In genomic region chr12:264269-264668, GRCh38 we compare ENCODE assay signal across 1 cellular context.
TF ChIP-seq lines count a peak whose summit lies in the region.

No MANE protein-coding gene starts in this region.

TF ChIP-seq in K562, 482 proteins besides CTCF, POLR2A, EP300 and RAD21:
- peak; percentile 47 for TF ChIP-seq CBFA2T3 (IDR thresholded peaks at IDR 0.05)
- peak; percentile 71 for TF ChIP-seq ZNF584 (CRISPR knock-in tag; IDR thresholded peaks at IDR 0.05; ENCODE audit: low read depth)
- no peak for TF ChIP-seq HCFC1 (IDR thresholded peaks at IDR 0.05; ENCODE audit: low read depth, low read length)
- TF ChIP-seq ZBED1 (IDR thresholded peaks at IDR 0.05), result no peak
- TF ChIP-seq TEAD4 (IDR thresholded peaks at IDR 0.05; ENCODE audit: low read length), result peak; percentile 50; the same call in 1 of the 2 replicates
- no peak for TF ChIP-seq TEAD4 (CRISPR knock-in tag; IDR thresholded peaks at IDR 0.05; ENCODE audit: borderline replicate concordance)
- no peak for TF ChIP-seq ZKSCAN1 (IDR thresholded peaks at IDR 0.05; ENCODE audit: low read depth, low read length)
- 0 out of 2 replicates have a peak, but pooled peaks have one; percentile 27 for TF ChIP-seq JUND (IDR thresholded peaks at IDR 0.05; ENCODE audit: borderline replicate concordance, low read depth, low read length)
- TF ChIP-seq JUND (tag; IDR thresholded peaks at IDR 0.05; ENCODE audit: borderline replicate concordance, low read depth, low read length), result no peak
- peak; percentile 52; the same call in 1 of the 2 replicates for TF ChIP-seq CTBP1 (IDR thresholded peaks at IDR 0.05; ENCODE audit: borderline replicate concordance)
- TF ChIP-seq CEBPG (CRISPR knock-in tag; IDR thresholded peaks at IDR 0.05), result no peak
- TF ChIP-seq CEBPG (tag; conservative IDR thresholded peaks at IDR 0.05 in 1 of 2, IDR thresholded peaks at IDR 0.05 in 1 of 2), result 0 out of 4 replicates have a peak, but pooled peaks of 1 of the 2 experiments have one; percentile 37
- peak; percentile 64 for TF ChIP-seq TCF3 (CRISPR knock-in tag; IDR thresholded peaks at IDR 0.05)
- 0 out of 2 replicates have a peak, but pooled peaks have one; percentile 10 for TF ChIP-seq CXXC5 (CRISPR knock-in tag; IDR thresholded peaks at IDR 0.05)
- peak; percentile 56; the same call in 1 of the 2 replicates for TF ChIP-seq SOX6 (IDR thresholded peaks at IDR 0.05)
- peak; percentile 63 for TF ChIP-seq TAL1 (IDR thresholded peaks at IDR 0.05)
- TF ChIP-seq ZSCAN32 (CRISPR knock-in tag; IDR thresholded peaks at IDR 0.05), result no peak
- peak; percentile 57; the same call in 1 of the 2 replicates for TF ChIP-seq ARID1B (IDR thresholded peaks at IDR 0.05)
- TF ChIP-seq NCOR1 (IDR thresholded peaks at IDR 0.05), result 0 out of 2 replicates have a peak, but pooled peaks have one; percentile 9
- TF ChIP-seq, protein P1, sequence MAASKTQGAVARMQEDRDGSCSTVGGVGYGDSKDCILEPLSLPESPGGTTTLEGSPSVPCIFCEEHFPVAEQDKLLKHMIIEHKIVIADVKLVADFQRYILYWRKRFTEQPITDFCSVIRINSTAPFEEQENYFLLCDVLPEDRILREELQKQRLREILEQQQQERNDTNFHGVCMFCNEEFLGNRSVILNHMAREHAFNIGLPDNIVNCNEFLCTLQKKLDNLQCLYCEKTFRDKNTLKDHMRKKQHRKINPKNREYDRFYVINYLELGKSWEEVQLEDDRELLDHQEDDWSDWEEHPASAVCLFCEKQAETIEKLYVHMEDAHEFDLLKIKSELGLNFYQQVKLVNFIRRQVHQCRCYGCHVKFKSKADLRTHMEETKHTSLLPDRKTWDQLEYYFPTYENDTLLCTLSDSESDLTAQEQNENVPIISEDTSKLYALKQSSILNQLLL (CRISPR knock-in tag; IDR thresholded peaks at IDR 0.05; ENCODE audit: borderline replicate concordance), result no peak
- peak in 1 of 2 experiments; percentile 8; a peak in 1 of 4 replicates for TF ChIP-seq RCOR1 (IDR thresholded peaks at IDR 0.05; ENCODE audit: borderline replicate concordance in 1 of 2, low read depth in 2 of 2, low read length in 2 of 2)
- peak in 1 of 2 experiments; percentile 42; a peak in 1 of 4 replicates for TF ChIP-seq TRIM24 (IDR thresholded peaks at IDR 0.05)
TF ChIP-seq in K562: peak in this region for 14.
